ENCODE assay signal across 1 cellular context in genomic region chr6:143677891-143678737, GRCh38.
TF ChIP-seq lines count a peak whose summit lies in the region.

PHACTR2 (plus strand) TSS chr6:143677965; CDS start chr6:143678164, 199 bp downstream.

TF ChIP-seq in SK-N-SH, 30 proteins besides CTCF, POLR2A, EP300 and RAD21 (continued from another document):
- TF ChIP-seq EZH2phosphoT487 (IDR thresholded peaks at IDR 0.05; ENCODE audit: borderline replicate concordance, low read depth) = no peak
- no peak for TF ChIP-seq IRF3 (IDR thresholded peaks at IDR 0.05; ENCODE audit: low read depth, low read length)
- TF ChIP-seq YY1 (IDR thresholded peaks at IDR 0.05; ENCODE audit: low read depth) = no peak
- TF ChIP-seq TAF1 (IDR thresholded peaks at IDR 0.05; ENCODE audit: borderline replicate concordance, low read depth, low read length) = no peak
- 0 out of 2 replicates have a peak, but pooled peaks have one; percentile 36 for TF ChIP-seq PBX3 (IDR thresholded peaks at IDR 0.05)
- no peak for TF ChIP-seq TCF12 (IDR thresholded peaks at IDR 0.05)
- TF ChIP-seq TEAD4 (IDR thresholded peaks at IDR 0.05; ENCODE audit: borderline replicate concordance, insufficient read depth) = no peak
- TF ChIP-seq ELF1 (IDR thresholded peaks at IDR 0.05) = no peak
- no peak for TF ChIP-seq JUND (IDR thresholded peaks at IDR 0.05)
- no peak; the same call in 1 of the 2 replicates for TF ChIP-seq MXI1 (IDR thresholded peaks at IDR 0.05; ENCODE audit: low read depth, low read length)
TF ChIP-seq in SK-N-SH: peak in this region for 4.
